Comparison of ENCODE assay signal across 11 cellular contexts in the genomic region with DNA sequence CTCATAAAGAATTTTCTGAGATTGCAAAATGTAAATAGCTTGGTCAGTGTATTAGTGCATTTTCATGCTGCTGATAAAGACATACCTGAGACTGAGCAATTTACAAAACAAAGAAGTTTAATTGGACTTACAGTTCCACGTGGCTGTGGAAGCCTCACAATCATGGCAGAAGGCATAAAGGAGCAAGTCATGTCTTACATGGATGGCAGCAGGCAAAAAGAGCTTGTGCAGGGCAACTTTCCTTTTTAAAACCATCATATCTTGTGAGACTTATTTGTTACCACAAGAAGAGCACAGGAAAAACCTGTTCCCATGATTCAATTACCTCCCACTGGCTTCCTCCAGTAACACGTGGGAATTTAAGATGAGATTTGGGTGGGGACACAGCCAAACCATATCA.
"Had no signal": no experiment of that assay in that cellular context is flagged by ENCODE, and none has a peak within 500 bp of the region (broad histone marks: within the 10 kb centered on the region; RNA-seq: fewer than 3 reads in every experiment).

No MANE protein-coding gene starts in this region.

- H3K9me3 ChIP-seq: HAP-1 had no signal

- H3K4me3 ChIP-seq: GM23248, GM23338, HAP-1 had no signal

- H3K9ac ChIP-seq: GM23248 had no signal

- H3K36me3 ChIP-seq: HAP-1 had no signal

- H3K4me3 Mint-ChIP-seq: GM23338, H9, HFFc6 had no signal

- FAIRE-seq: H1, H54 had no signal

- ATAC-seq: GM23338, HCT116 had no signal

- DNase-seq: GM23248, GOT3, H7, H9, HCEC 1CT, HFFc6 had no signal

- H3K27ac Mint-ChIP-seq: GM23338, H9, HFFc6 had no signal

- H3K27ac ChIP-seq: GM23248 had no signal

- H3K4me1 ChIP-seq: HAP-1 had no signal

- H3K4me1 Mint-ChIP-seq: GM23338, H9 had no signal

- H2AFZ ChIP-seq: GM23248, GM23338 had no signal

- H3K4me2 ChIP-seq: GM23338 had no signal
